Comparison of ENCODE assay signal across 24 cellular contexts in the genomic region with DNA sequence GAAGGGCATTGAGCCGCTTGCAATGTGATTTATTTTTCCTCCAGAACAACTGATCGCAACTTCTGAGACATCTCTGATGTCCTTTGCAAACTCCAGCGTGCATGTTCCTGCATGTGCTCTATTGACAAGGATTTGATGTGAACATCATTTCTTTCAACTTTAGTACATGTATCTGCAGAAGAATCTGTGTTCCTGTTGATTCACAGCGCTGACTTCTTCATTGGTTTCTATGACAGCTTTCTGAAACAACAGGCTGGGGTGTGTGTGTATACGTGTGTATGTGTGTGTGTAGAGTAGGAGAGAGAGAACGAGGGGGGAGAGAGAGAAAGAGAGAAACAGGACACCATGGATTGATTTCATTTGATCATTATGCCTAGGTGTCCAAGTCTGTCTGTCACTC. TPM values are rescaled to one million over a fixed set of nuclear protein-coding genes. Genes with fewer than 3 reads are reported as not detected.
"Had no signal": no experiment of that assay in that cellular context is flagged by ENCODE, and none has a peak within 500 bp of the region (broad histone marks: within the 10 kb centered on the region; RNA-seq: fewer than 3 reads in every experiment).

No MANE protein-coding gene starts in this region.

- H3K9me3 ChIP-seq: gastroesophageal sphincter, heart left ventricle, left ventricle myocardium inferior, lower lobe of right lung, ovary, right lobe of liver, thoracic aorta, tibial nerve, upper lobe of right lung, vagina had no signal

- H3K36me3 ChIP-seq: gastroesophageal sphincter, heart left ventricle, left ventricle myocardium inferior, lower lobe of right lung, ovary, right lobe of liver, thoracic aorta, tibial nerve, upper lobe of right lung, vagina had no signal

- H3K27ac ChIP-seq: gastroesophageal sphincter, heart left ventricle, hepatocyte, left ventricle myocardium inferior, lower lobe of right lung, ovary, right lobe of liver, thoracic aorta, tibial nerve, upper lobe of right lung, vagina had no signal

- H3K27me3 ChIP-seq: heart left ventricle, hepatocyte, ovary, right lobe of liver, tibial nerve, upper lobe of right lung, vagina had no signal

- H3K79me2 ChIP-seq: hepatocyte had no signal

- H2AFZ ChIP-seq: hepatocyte had no signal

- FAIRE-seq: endometrium, small intestine had no signal

- H3K4me3 ChIP-seq: gastroesophageal sphincter, heart left ventricle, hepatocyte, left ventricle myocardium inferior, lower lobe of right lung, ovary, right lobe of liver, thoracic aorta, tibial nerve, upper lobe of right lung, vagina had no signal

- DNase-seq: cortex of kidney; effector memory CD8-positive, alpha-beta T cell; foreskin fibroblast; heart left ventricle; left cardiac atrium; left ventricle myocardium inferior; lower lobe of right lung; naive thymus-derived CD8-positive, alpha-beta T cell; occipital lobe; ovary; right lobe of liver; small intestine; stimulated activated CD4-positive, alpha-beta T cell treated with anti-CD3 and anti-CD28 coated beads, Interleukin-15, amount 100 ng/mL, for 24 hours; stimulated activated CD4-positive, alpha-beta T cell treated with anti-CD3 and anti-CD28 coated beads, Interleukin-2, amount 100 ng/mL, for 48 hours; stimulated activated naive B cell treated with anti-CD40 and anti-IgM and Interleukin-4, amounts not matched to agents 10 μg/mL and 1 μg/mL and 100 μg/mL, for 72 hours; upper lobe of right lung had no signal

- ATAC-seq: effector memory CD8-positive, alpha-beta T cell; esophagus mucosa; gastroesophageal sphincter; heart left ventricle; left cardiac atrium; lower lobe of right lung; naive thymus-derived CD8-positive, alpha-beta T cell; right lobe of liver; stimulated activated naive B cell treated with anti-CD40 and anti-IgM and Interleukin-4, amounts not matched to agents 10 μg/mL and 1 μg/mL and 100 μg/mL, for 72 hours; upper lobe of right lung had no signal

- H3K4me2 ChIP-seq: hepatocyte had no signal

RNA-seq across cellular contexts. Expression of a gene that starts 56.7 kb away (rescaled TPM):
- polyA plus RNA-seq: neural cell had no signal
